In the genomic region with DNA sequence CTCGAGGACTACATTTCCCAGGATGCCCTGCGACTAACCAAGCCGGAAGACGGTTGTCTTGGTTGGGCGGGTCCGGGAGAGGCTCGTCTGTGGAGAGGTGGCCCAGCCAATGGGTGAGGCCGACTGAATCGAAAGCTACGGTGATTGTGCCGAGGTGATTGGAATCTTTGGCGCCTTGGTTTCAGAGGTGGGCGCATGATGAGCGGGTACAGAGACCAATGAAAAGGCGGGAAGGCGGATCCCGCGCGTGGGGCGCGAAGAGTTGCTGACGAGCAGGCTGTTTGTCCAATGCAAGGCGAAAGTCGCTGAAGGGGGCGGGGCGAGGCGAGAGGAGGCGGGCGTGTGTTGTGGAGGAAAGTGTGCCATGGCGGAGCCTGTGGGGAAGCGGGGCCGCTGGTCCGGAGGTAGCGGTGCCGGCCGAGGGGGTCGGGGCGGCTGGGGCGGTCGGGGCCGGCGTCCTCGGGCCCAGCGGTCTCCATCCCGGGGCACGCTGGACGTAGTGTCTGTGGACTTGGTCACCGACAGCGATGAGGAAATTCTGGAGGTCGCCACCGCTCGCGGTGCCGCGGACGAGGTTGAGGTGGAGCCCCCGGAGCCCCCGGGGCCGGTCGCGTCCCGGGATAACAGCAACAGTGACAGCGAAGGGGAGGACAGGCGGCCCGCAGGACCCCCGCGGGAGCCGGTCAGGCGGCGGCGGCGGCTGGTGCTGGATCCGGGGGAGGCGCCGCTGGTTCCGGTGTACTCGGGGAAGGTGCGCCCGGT, we compare ENCODE assay signal across 8 cellular contexts. TPM values are rescaled to one million over a fixed set of nuclear protein-coding genes. Genes with fewer than 3 reads are reported as not detected.
DNase-seq lines count a peak whose midpoint lies in the region; ATAC-seq and TF ChIP-seq lines count a peak whose summit lies in the region.

A gene (plus strand): TSS at position 290 of the 762 bp plus-strand sequence. CDS start 75 bp downstream, at position 365.

- H3K27me3 Mint-ChIP-seq in CD8-positive, alpha-beta memory T cell: peaks cover 0 to 4% of the 10 kb centered on the region in 2 donors

- TF ChIP-seq CTCF in lung (IDR thresholded peaks at IDR 0.05; ENCODE audit: control extremely low read depth, extremely low read depth): no peak

- H3K27ac ChIP-seq in CD8-positive, alpha-beta memory T cell (ENCODE audit: low read depth, low read length): peak within 1 kb of the TSS; percentile 73
- H3K27ac ChIP-seq in lung (ENCODE audit: low read depth in 1 of 2, low read length in 1 of 2): peak within 1 kb of the TSS; percentile 74 to 80

- no peaks in the 10 kb centered on the region for H3K9me3 ChIP-seq in CD8-positive, alpha-beta memory T cell (ENCODE audit: low read length)
- H3K9me3 ChIP-seq in lung (ENCODE audit: control insufficient read depth in 2 of 2, insufficient read depth in 1 of 2, low read length in 1 of 2): no peaks in the 10 kb centered on the region

- DNase-seq in CD8-positive, alpha-beta memory T cell: peak; percentile 99 to 100 (median 99)
- DNase-seq in HS-5 (ENCODE audit: low read depth): peak; percentile 99
- peak; percentile 99 for DNase-seq in NK-92 treated with Interleukin-12 subunit alpha and Interleukin-12 subunit beta, amount 100 ng/mL, for 24 hours (lab: John Stamatoyannopoulos, UW)
- peak; percentile 100 for DNase-seq in activated CD8-positive, alpha-beta memory T cell treated with anti-CD3 and anti-CD28 coated beads for 24 hours
- peak; percentile 99 for DNase-seq in effector CD8-positive, alpha-beta T cell (lab: John Stamatoyannopoulos, UW)
- DNase-seq in lung (ENCODE audit: low spot score): peak; percentile 100
- DNase-seq in stimulated activated CD4-positive, alpha-beta T cell treated with anti-CD3 and anti-CD28 coated beads, TNF-alpha, amount 100 ng/mL, for 4 hours (ENCODE audit: low read depth in 3 of 3): peak; percentile 99 to 100 (median 99)

- 0 to 1% methylated on average over 66 to 79 of the region's 79 CpGs for WGBS in lung, 2 donors

- POLR2A ChIA-PET in CD8-positive, alpha-beta memory T cell (lab: Charles Lee): interaction anchor here (0.6 to 2.1 kb wide), 8 partner anchors 16 to 128 kb away, joined by 3 to 10 read pairs (median 6); a partner anchor contains a TSS

- no peaks in the 10 kb centered on the region for H3K9me3 Mint-ChIP-seq in CD8-positive, alpha-beta memory T cell

- peaks cover 22 to 42% (median 22%) of the 10 kb centered on the region in 3 donors for H3K4me1 Mint-ChIP-seq in CD8-positive, alpha-beta memory T cell

- H3K27me3 ChIP-seq in CD8-positive, alpha-beta memory T cell (ENCODE audit: insufficient read depth, low read length, poor library complexity, severe bottlenecking): no peaks in the 10 kb centered on the region
- H3K27me3 ChIP-seq in lung (ENCODE audit: control insufficient read depth, insufficient read depth): no peaks in the 10 kb centered on the region

- H3K36me3 Mint-ChIP-seq in CD8-positive, alpha-beta memory T cell: peaks cover 0 to 41% (median 4%) of the 10 kb centered on the region in 3 donors

- H3K4me3 ChIP-seq in CD8-positive, alpha-beta memory T cell (ENCODE audit: low read length): peak within 1 kb of the TSS; percentile 74
- peak within 1 kb of the TSS; percentile 86 for H3K4me3 ChIP-seq in lung

- peak within 1 kb of the TSS; percentile 88 to 98 (median 94) for H3K4me3 Mint-ChIP-seq in CD8-positive, alpha-beta memory T cell

- peak within 1 kb of the TSS; percentile 68 to 97 (median 88) for H3K27ac Mint-ChIP-seq in CD8-positive, alpha-beta memory T cell

- CTCF ChIA-PET in CD8-positive, alpha-beta memory T cell (lab: Charles Lee): interaction anchor here (1.0 to 1.6 kb wide), 3 partner anchors 26 to 104 kb away, joined by 3 to 4 read pairs (median 4); a partner anchor contains a TSS

- H3K36me3 ChIP-seq in CD8-positive, alpha-beta memory T cell (ENCODE audit: insufficient read depth, low read length): peaks cover 12% of the 10 kb centered on the region
- peaks cover 6 to 14% of the 10 kb centered on the region in 2 donors for H3K36me3 ChIP-seq in lung (ENCODE audit: control insufficient read depth in 2 of 2, insufficient read depth in 2 of 2, low read length in 2 of 2)

- peak; percentile 92 for ATAC-seq in GM19468 (IDR thresholded peaks at IDR 0.05; ENCODE audit: extremely low read depth, unreplicated experiment)
- peak; percentile 99 for ATAC-seq in lung (ENCODE audit: insufficient read depth, low FRiP score)

- H3K4me1 ChIP-seq in CD8-positive, alpha-beta memory T cell (ENCODE audit: insufficient read depth, low read length): peaks cover 18% of the 10 kb centered on the region
- H3K4me1 ChIP-seq in lung (ENCODE audit: control insufficient read depth in 2 of 2, insufficient read depth in 2 of 2, low read length in 2 of 2): peaks cover 0 to 3% of the 10 kb centered on the region in 2 donors

RNA-seq across cellular contexts. Expression of the gene that starts here (rescaled TPM):
- total RNA-seq in CD8-positive, alpha-beta memory T cell: 10 to 100 TPM; 75.1 to 77.0 TPM
- polyA plus RNA-seq in CD8-positive, alpha-beta memory T cell: 35.0 TPM
- total RNA-seq in lung: 10 to 100 TPM; 31.4 to 37.0 TPM
- 10 to 100 TPM; 21.0 to 23.5 TPM for polyA plus RNA-seq in lung

Comparison
In these comparisons a context has a peak if more than half of its experiments do, and no peak if none do; other contexts are left out.
1. Peak in every context shown above with its lines: DNase-seq, ATAC-seq, H3K4me3 ChIP-seq and H3K27ac ChIP-seq.